8 cellular contexts compared by ENCODE assay signal in genomic region chr15:63832620-63833245, GRCh38. TPM values are rescaled to one million over a fixed set of nuclear protein-coding genes. Genes with fewer than 3 reads are reported as not detected.
DNase-seq lines count a peak whose midpoint lies in the region; FAIRE-seq and TF ChIP-seq lines count a peak whose summit lies in the region.

No MANE protein-coding gene starts in this region.

- peak overlapping the region; percentile 88 to 92 for H3K4me3 Mint-ChIP-seq in CD14-positive monocyte

- TF ChIP-seq CTCF in CD14-positive monocyte (IDR thresholded peaks at IDR 0.05), result no peak

- H3K18ac ChIP-seq in neuronal stem cell (ENCODE audit: low read length), result peak overlapping the region; percentile 90

- peaks cover 2% of the 10 kb centered on the region for H3K79me1 ChIP-seq in neuronal stem cell (ENCODE audit: low read depth, low read length)

- H4K8ac ChIP-seq in neuronal stem cell (ENCODE audit: low read depth, low read length), result no peak overlapping the region

- no peak overlapping the region for H2BK12ac ChIP-seq in neuronal stem cell (ENCODE audit: low read length)

- in situ Hi-C loops in GM23248 (cut with MboI), result no loop called here

- H4K91ac ChIP-seq in neuronal stem cell (ENCODE audit: low read depth, low read length, poor library complexity), result no peak overlapping the region

- no peak overlapping the region for H2AK5ac ChIP-seq in neuronal stem cell (ENCODE audit: low read depth, low read length)

- DNase-seq in CD14-positive monocyte (ENCODE audit: low spot score) (no peak), GM23248 (no peak), SK-N-MC (ENCODE audit: low read depth, low spot score) (no peak), erythroblast (lab: John Stamatoyannopoulos, UW) (peak; percentile 57 to 71), neuronal stem cell (ENCODE audit: low spot score) (no peak), GM12891 (ENCODE audit: insufficient read length, low spot score) (no peak), NCI-H2107 (lab: John Stamatoyannopoulos, UW) (no peak), cerebellum (ENCODE audit: low spot score) (no peak)

- H4K20me1 ChIP-seq in GM23248 (ENCODE audit: insufficient read depth), result peaks cover 4% of the 10 kb centered on the region; the same call in 1 of the 2 replicates

- H3K4me2 ChIP-seq in GM23248 (ENCODE audit: unreplicated experiment) (peak overlapping the region; percentile 93), neuronal stem cell (ENCODE audit: insufficient read depth, low read length, poor library complexity, severe bottlenecking) (peak overlapping the region; percentile 94)

- peak overlapping the region; percentile 68 for H3K27ac ChIP-seq in GM23248
- no peak overlapping the region for H3K27ac ChIP-seq in SK-N-MC
- no peak overlapping the region for H3K27ac ChIP-seq in neuronal stem cell (replicated peaks; ENCODE audit: low read length)

- H3K4me3 ChIP-seq in GM23248 (peak overlapping the region; percentile 91), SK-N-MC (peak overlapping the region; percentile 91), neuronal stem cell (ENCODE audit: low read length in 2 of 2) (peak overlapping the region; percentile 93 to 94)

- intact Hi-C loops in CD14-positive monocyte (cut with micrococcal nuclease), result loop anchor here (2.0 to 5.0 kb wide), 2 partner anchors 58 to 60 kb away; no protein-coding TSS in a partner anchor

- no peak overlapping the region for H3K4ac ChIP-seq in neuronal stem cell (ENCODE audit: low read length)

- no peak overlapping the region for H3K23ac ChIP-seq in neuronal stem cell (ENCODE audit: low read depth, low read length, poor library complexity)

- no peaks in the 10 kb centered on the region for H3F3A ChIP-seq in GM23248 (ENCODE audit: insufficient read depth)

- H3K79me2 ChIP-seq in GM23248 (ENCODE audit: insufficient read depth), result peaks cover 54% of the 10 kb centered on the region

- FAIRE-seq in GM12891 (lab: Jason Lieb, UNC), result no peak

- peak overlapping the region; percentile 3 for H2BK5ac ChIP-seq in neuronal stem cell (ENCODE audit: low read length)

- H3K27me3 Mint-ChIP-seq in CD14-positive monocyte (ENCODE audit: low read depth in 3 of 3), result peaks cover 0 to 9% (median 3%) of the 10 kb centered on the region in 3 donors

- no peak overlapping the region for H2BK120ac ChIP-seq in neuronal stem cell (ENCODE audit: low read depth, low read length)

- TF ChIP-seq POLR2A in erythroblast (IDR thresholded peaks at IDR 0.05; ENCODE audit: low read length) (no peak), GM12891 (IDR thresholded peaks at IDR 0.05; ENCODE audit: low read depth, low read length) (no peak)

- H3K27me3 ChIP-seq in GM23248 (replicated peaks; ENCODE audit: insufficient read depth) (no peaks in the 10 kb centered on the region), neuronal stem cell (ENCODE audit: control insufficient read depth in 3 of 3, insufficient read depth in 3 of 3, low read depth in 1 of 3, low read length in 3 of 3) (no peaks in the 10 kb centered on the region)

- H3K9me3 Mint-ChIP-seq in CD14-positive monocyte, result peaks cover 0 to 2% (median 0%) of the 10 kb centered on the region in 7 donors

- peaks cover 43% of the 10 kb centered on the region for H3K4me1 Mint-ChIP-seq in CD14-positive monocyte

- peaks cover 8% of the 10 kb centered on the region; the same call in 1 of the 2 replicates for H3K4me1 ChIP-seq in GM23248 (ENCODE audit: insufficient read depth)
- H3K4me1 ChIP-seq in neuronal stem cell (ENCODE audit: control insufficient read depth in 2 of 2, insufficient read depth in 1 of 2, low read depth in 1 of 2, low read length in 2 of 2), result peaks cover 0 to 6% of the 10 kb centered on the region in 2 donors

- H3K27ac Mint-ChIP-seq in CD14-positive monocyte, result peak overlapping the region; percentile 85 to 96 (median 93)

- H2BK15ac ChIP-seq in neuronal stem cell (ENCODE audit: low read length), result no peak overlapping the region

- no peaks in the 10 kb centered on the region for H3K9me2 ChIP-seq in GM23248 (ENCODE audit: insufficient read depth)

- no peaks in the 10 kb centered on the region for H3K36me3 ChIP-seq in GM23248 (ENCODE audit: low read depth)
- 0 out of 2 replicates have a peak, but pooled peaks cover 3% of the 10 kb centered on the region for H3K36me3 ChIP-seq in SK-N-MC (ENCODE audit: insufficient read depth, low read length)
- H3K36me3 ChIP-seq in neuronal stem cell (replicated peaks in 1 of 2; ENCODE audit: control insufficient read depth in 2 of 2, insufficient read depth in 2 of 2, low read length in 2 of 2), result no peaks in the 10 kb centered on the region

- H3K36me3 Mint-ChIP-seq in CD14-positive monocyte, result peaks cover 6 to 7% of the 10 kb centered on the region in 2 donors

- H3K14ac ChIP-seq in neuronal stem cell (ENCODE audit: low read length), result no peak overlapping the region

- H2AFZ ChIP-seq in GM23248 (peak overlapping the region; percentile 96), neuronal stem cell (ENCODE audit: low read length) (peak overlapping the region; percentile 97)

- 0 to 2% methylated on average over 9 of the region's 9 CpGs for WGBS in GM23248 (ENCODE audit: low coverage in 1 of 2, low lambda C conversion rate in 2 of 2, missing lambda C conversion rate in 2 of 2), 2 experiments
- whole genome bisulfite sequencing in neuronal stem cell (ENCODE audit: extremely low coverage in 2 of 2, insufficient read length in 2 of 2, insufficient replicate concordance in 1 of 2), 2 donors, result no CpG with 5 or more reads among the region's 9 CpGs

- H3K9ac ChIP-seq in GM23248 (peak overlapping the region; percentile 89), SK-N-MC (ENCODE audit: insufficient read length) (peak overlapping the region; percentile 95), neuronal stem cell (ENCODE audit: low read depth, low read length, poor library complexity) (peak overlapping the region; percentile 86)

- H3K9me3 ChIP-seq in GM23248 (ENCODE audit: low read depth) (no peaks in the 10 kb centered on the region), SK-N-MC (ENCODE audit: low read depth, low read length) (no peaks in the 10 kb centered on the region), neuronal stem cell (replicated peaks in 1 of 2; ENCODE audit: control insufficient read depth in 2 of 2, insufficient read depth in 1 of 2, low read depth in 1 of 2, low read length in 2 of 2) (no peaks in the 10 kb centered on the region)

TF ChIP-seq in GM12891, 5 proteins besides CTCF, POLR2A, EP300 and RAD21:
- TF ChIP-seq POLR2AphosphoS5 (IDR thresholded peaks at IDR 0.05; ENCODE audit: low read depth, low read length) (no peak), PAX5 (IDR thresholded peaks at IDR 0.05; ENCODE audit: insufficient read depth, low read length, severe bottlenecking) (no peak), SPI1 (IDR thresholded peaks at IDR 0.05; ENCODE audit: low read depth, low read length) (no peak), POU2F2 (IDR thresholded peaks at IDR 0.05; ENCODE audit: low read depth, low read length) (no peak), TAF1 (IDR thresholded peaks at IDR 0.05; ENCODE audit: low read depth, low read length) (no peak)

RNA-seq across cellular contexts. Expression of gene HERC1, which starts 1.0 kb away (rescaled TPM):
- 1 to 10 TPM; 7.5 to 9.7 TPM for polyA plus RNA-seq in CD14-positive monocyte
- total RNA-seq in GM23248 (2014; rRNA removed; shearing (Covaris generic)), result 49.4 and 64.0 TPM in 2 replicates
- polyA plus RNA-seq in GM23248 (2016; fragmentation: Nextera tagmentation; extraction: Ambion mirVana), result 12.5 and 14.5 TPM in 2 replicates
- 10.5 TPM for polyA plus RNA-seq in neuronal stem cell (2013, experiment 1 of 2)
- 13.5 TPM for polyA plus RNA-seq in neuronal stem cell (2013, experiment 2 of 2)
- polyA plus RNA-seq in GM12891 (2012; ENCODE audit: low read depth, missing spikeins), result 54.4 TPM
- total RNA-seq in cerebellum, result 220 TPM

Comparison
In these comparisons a context has a peak if more than half of its experiments do, and no peak if none do; other contexts are left out.
1. DNase-seq: peak in erythroblast (2 of 2); none in CD14-positive monocyte (single experiment), GM23248 (single experiment), SK-N-MC (single experiment), neuronal stem cell (single experiment), GM12891 (single experiment), NCI-H2107 (single experiment) and cerebellum (single experiment).
2. Peak in every context shown above with its lines, with median percentiles within 50 percentile points of each other: H3K4me3 ChIP-seq and H3K9ac ChIP-seq.